In the genomic region with DNA sequence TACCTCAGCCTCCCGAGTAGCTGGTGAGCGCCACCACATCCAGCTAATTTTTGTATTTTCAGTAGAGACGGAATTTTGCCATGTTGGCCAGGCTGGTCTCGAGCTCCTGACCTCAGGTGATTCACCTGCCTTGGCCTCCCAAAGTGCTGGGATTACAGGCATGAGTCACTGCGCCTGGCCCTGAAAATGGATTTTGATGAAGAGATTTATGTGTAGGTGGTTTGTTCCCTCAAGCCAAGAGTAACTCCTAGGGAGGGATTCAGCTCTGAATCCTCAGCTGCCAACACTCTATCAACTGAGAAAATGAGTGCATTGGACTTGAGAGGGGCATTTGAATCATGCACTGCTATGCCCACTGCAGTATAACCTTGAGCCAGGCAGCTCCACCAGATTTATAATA, we compare ENCODE assay signal across 27 cellular contexts.
"Had no signal": no experiment of that assay in that cellular context is flagged by ENCODE, and none has a peak within 500 bp of the region (broad histone marks: within the 10 kb centered on the region; RNA-seq: fewer than 3 reads in every experiment).

No MANE protein-coding gene starts in this region.

- H3K27me3 ChIP-seq: brain microvascular endothelial cell, tibial nerve had no signal

- H3K4me1 ChIP-seq: heart left ventricle, left ventricle myocardium inferior, spleen, tibial nerve had no signal

- H3K9me3 ChIP-seq: heart left ventricle, left ventricle myocardium inferior, mucosa of descending colon, spleen, tibial nerve had no signal

- H3K4me3 ChIP-seq: heart left ventricle, left ventricle myocardium inferior, lung, mucosa of descending colon, spleen, tibial nerve had no signal

- H3K36me3 ChIP-seq: brain microvascular endothelial cell, heart left ventricle, left ventricle myocardium inferior, spleen, tibial nerve had no signal

- ATAC-seq: esophagus mucosa, heart left ventricle, mucosa of descending colon, right cardiac atrium, WTC11 had no signal

- FAIRE-seq: astrocyte, endothelial cell of umbilical vein had no signal

- DNase-seq: activated CD4-positive, alpha-beta memory T cell treated with anti-CD3 and anti-CD28 coated beads, Interleukin-2, amount 10 ng/mL, durations not matched to agents 7 days and 5 days; activated CD4-positive, alpha-beta T cell treated with anti-CD3 and anti-CD28 coated beads for 1 hour; activated CD4-positive, alpha-beta T cell treated with anti-CD3 and anti-CD28 coated beads, Interleukin-2, amount 10 ng/mL, durations not matched to agents 7 days and 5 days; activated CD8-positive, alpha-beta memory T cell treated with anti-CD3 and anti-CD28 coated beads, Interleukin-2, amount 50 U/mL, for 48 hours; activated gamma-delta T cell; activated naive CD4-positive, alpha-beta T cell treated with anti-CD3 and anti-CD28 coated beads, Interleukin-2, amount 10 ng/mL, durations not matched to agents 7 days and 5 days; activated naive CD8-positive, alpha-beta T cell treated with anti-CD3 and anti-CD28 coated beads, Interleukin-2, amount 10 ng/mL, durations not matched to agents 7 days and 5 days; activated T-cell treated with anti-CD3 and anti-CD28 coated beads, Interleukin-2, amount 50 U/mL, for 24 hours; amniotic stem cell; brain microvascular endothelial cell; central memory CD4-positive, alpha-beta T cell; foreskin fibroblast; heart left ventricle; hypothalamus; kidney glomerular epithelial cell; left ventricle myocardium inferior; mucosa of descending colon; right cardiac atrium; spleen; stimulated activated CD4-positive, alpha-beta T cell treated with anti-CD3 and anti-CD28 coated beads, Interleukin-2, amount 100 ng/mL, for 48 hours; stimulated activated naive CD4-positive, alpha-beta T cell treated with Interleukin-2 at 50 U/mL for 16 hours had no signal

- H3K27ac ChIP-seq: brain microvascular endothelial cell, heart left ventricle, left ventricle myocardium inferior, spleen, tibial nerve had no signal
